In the genomic region with DNA sequence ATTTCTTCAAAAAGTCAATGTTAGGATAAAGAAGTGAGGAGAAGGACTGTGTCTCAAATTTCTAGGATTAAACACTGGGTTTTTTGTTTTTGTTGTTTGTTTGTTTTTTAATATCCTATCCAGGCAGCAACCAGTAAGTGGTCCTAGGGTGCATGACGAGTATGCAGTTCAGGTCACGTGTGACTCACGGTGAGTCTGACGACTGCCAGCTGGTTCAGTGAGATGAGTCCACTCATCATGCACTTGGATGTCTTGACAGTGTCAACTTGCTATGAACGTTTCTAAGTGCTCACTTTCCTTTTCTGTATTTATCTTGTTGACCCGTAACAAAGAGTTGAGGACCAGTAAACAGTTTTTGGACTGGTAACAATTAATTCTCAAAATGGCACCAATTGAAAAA, we compare ENCODE assay signal across 22 cellular contexts. TPM values are rescaled to one million over a fixed set of nuclear protein-coding genes. Genes with fewer than 3 reads are reported as not detected.
DNase-seq lines count a peak whose midpoint lies in the region; ATAC-seq and TF ChIP-seq lines count a peak whose summit lies in the region.
"Had no signal": no experiment of that assay in that cellular context is flagged by ENCODE, and none has a peak within 500 bp of the region (broad histone marks: within the 10 kb centered on the region; RNA-seq: fewer than 3 reads in every experiment).

No MANE protein-coding gene starts in this region.

- CTCF ChIA-PET in IMR-90 (lab: Yijun Ruan, JAX) = no interaction called here

- no peaks in the 10 kb centered on the region for H3K79me1 ChIP-seq in IMR-90 (ENCODE audit: low read depth in 1 of 2, low read length in 2 of 2)

- no peak overlapping the region for H2AK5ac ChIP-seq in IMR-90 (ENCODE audit: low read depth, low read length)

- intact Hi-C loops in IMR-90 (cut with micrococcal nuclease) = no loop called here

- POLR2A ChIA-PET in IMR-90 (lab: Charles Lee; ENCODE audit: unreplicated experiment) = no interaction called here

- H3K9me3 ChIP-seq in IMR-90 (ENCODE audit: control insufficient read depth, insufficient read depth, low read length) = no peaks in the 10 kb centered on the region
- H3K9me3 ChIP-seq: gastrocnemius medialis, upper lobe of right lung had no signal

- H2BK20ac ChIP-seq in IMR-90 (ENCODE audit: low read depth, low read length) = no peak overlapping the region

- no peak overlapping the region for H3K27ac ChIP-seq in IMR-90 (ENCODE audit: insufficient read depth, low read length)
- H3K27ac ChIP-seq: gastrocnemius medialis, upper lobe of right lung, WERI-Rb-1 had no signal

- no peak overlapping the region for H3K14ac ChIP-seq in IMR-90 (replicated peaks; ENCODE audit: low read depth, low read length)

- no TSS peak for BruUV-seq in IMR-90 (replicated peaks; lab: Mats Ljungman, UMichigan)

- DNase-seq in NCI-H345 (lab: John Stamatoyannopoulos, UW) (peak; percentile 0), NCI-H345 treated with DMSO at 0.1 percent for 48 hours (lab: John Stamatoyannopoulos, UW; ENCODE audit: unreplicated experiment) (no peak), IMR-90 (peak; percentile 80), cardiac fibroblast (ENCODE audit: low read depth in 2 of 2) (peak; percentile 22 to 66), myocyte (ENCODE audit: low read depth) (peak; percentile 44), MV-4-11 (lab: John Stamatoyannopoulos, UW) (no peak)
- no peak for DNase-seq in activated T-cell treated with anti-CD3 and anti-CD28 coated beads, Interleukin-2, amount 50 U/mL, for 72 hours
- DNase-seq: activated CD4-positive, alpha-beta memory T cell treated with anti-CD3 and anti-CD28 coated beads, Interleukin-2, amount 10 ng/mL, durations not matched to agents 7 days and 5 days; activated T-cell treated with anti-CD3 and anti-CD28 coated beads, Interleukin-2, amount 50 U/mL, for 4 hours; CD4-positive, CD25-positive, alpha-beta regulatory T cell; central memory CD4-positive, alpha-beta T cell; DND-41; gastrocnemius medialis; NCI-H187 treated with DMSO at 0.1 percent for 48 hours; NCI-H526 treated with DMSO at 0.1 percent for 48 hours; stimulated activated naive CD8-positive, alpha-beta T cell treated with anti-CD3 and anti-CD28 coated beads, Interleukin-15, Interleukin-2, amounts not matched to agents 100 U/mL and 50 U/mL, for 24 hours; upper lobe of right lung; WERI-Rb-1 had no signal

- TF ChIP-seq CTCF in IMR-90 (conservative IDR thresholded peaks at IDR 0.05; ENCODE audit: low read depth, low read length) = no peak
- no peak for TF ChIP-seq CTCF in cardiac fibroblast (IDR thresholded peaks at IDR 0.05; ENCODE audit: low read depth, low read length)

- ATAC-seq in IMR-90 (ENCODE audit: low read depth) (no peak; the same call in 1 of the 2 replicates), HG03196 (IDR thresholded peaks at IDR 0.05; ENCODE audit: unreplicated experiment) (no peak)
- no peak for ATAC-seq in activated T-cell treated with anti-CD3 and anti-CD28 coated beads, Interleukin-2, amount 50 U/mL, for 72 hours (replicated peaks in 1 of 2)
- ATAC-seq: activated T-cell treated with anti-CD3 and anti-CD28 coated beads, Interleukin-2, amount 50 U/mL, for 4 hours; gastrocnemius medialis; natural killer cell treated with Interleukin-12 subunit alpha and Interleukin-12 subunit beta and Interleukin-15 and Interleukin-18, amount 100 ng/mL, for 72 hours; stimulated activated naive CD8-positive, alpha-beta T cell treated with anti-CD3 and anti-CD28 coated beads, Interleukin-15, Interleukin-2, amounts not matched to agents 100 U/mL and 50 U/mL, for 24 hours; upper lobe of right lung had no signal

- H3K27ac Mint-ChIP-seq in activated T-cell treated with anti-CD3 and anti-CD28 coated beads, Interleukin-2, amount 50 U/mL, for 72 hours = no peak overlapping the region
- H3K27ac Mint-ChIP-seq: activated CD4-positive, alpha-beta memory T cell treated with anti-CD3 and anti-CD28 coated beads, Interleukin-2, amount 10 ng/mL, durations not matched to agents 7 days and 5 days; activated naive CD8-positive, alpha-beta T cell; natural killer cell treated with Interleukin-12 subunit alpha and Interleukin-12 subunit beta and Interleukin-15 and Interleukin-18, amount 100 ng/mL, for 72 hours; progenitor cell of endocrine pancreas had no signal

- no peak overlapping the region for H2AK9ac ChIP-seq in IMR-90 (replicated peaks; ENCODE audit: low read depth, low read length, poor library complexity)

- H2AFZ ChIP-seq in IMR-90 (replicated peaks; ENCODE audit: low read length, poor library complexity) = no peak overlapping the region

- 45% methylated on average over 4 of the region's 6 CpGs; no CpG with 5 or more reads in 1 of the 2 experiments for WGBS in IMR-90 (ENCODE audit: extremely low coverage in 2 of 2, insufficient read length in 1 of 2), 2 experiments

- no peaks in the 10 kb centered on the region for H3K36me3 Mint-ChIP-seq in activated T-cell treated with anti-CD3 and anti-CD28 coated beads, Interleukin-2, amount 50 U/mL, for 72 hours (ENCODE audit: insufficient read depth in 2 of 2)

- H3K4me3 Mint-ChIP-seq in activated T-cell treated with anti-CD3 and anti-CD28 coated beads, Interleukin-2, amount 50 U/mL, for 72 hours = no peak overlapping the region
- H3K4me3 Mint-ChIP-seq: activated CD4-positive, alpha-beta memory T cell treated with anti-CD3 and anti-CD28 coated beads, Interleukin-2, amount 10 ng/mL, durations not matched to agents 7 days and 5 days; activated naive CD8-positive, alpha-beta T cell; activated T-cell treated with anti-CD3 and anti-CD28 coated beads, Interleukin-2, amount 50 U/mL, for 4 hours; CD4-positive, CD25-positive, alpha-beta regulatory T cell; natural killer cell treated with Interleukin-12 subunit alpha and Interleukin-12 subunit beta and Interleukin-15 and Interleukin-18, amount 100 ng/mL, for 72 hours had no signal

- no peak overlapping the region for H2BK5ac ChIP-seq in IMR-90 (ENCODE audit: low read depth, low read length, poor library complexity, severe bottlenecking)

- no peaks in the 10 kb centered on the region for H3K27me3 ChIP-seq in IMR-90 (ENCODE audit: control insufficient read depth, insufficient read depth, low read length)
- H3K27me3 ChIP-seq: gastrocnemius medialis, upper lobe of right lung had no signal

- no peak overlapping the region for H3K4me2 ChIP-seq in IMR-90 (ENCODE audit: low read depth, low read length)

- no peak overlapping the region for H3K4ac ChIP-seq in IMR-90 (ENCODE audit: low read depth, low read length)

- no peaks in the 10 kb centered on the region for H3K36me3 ChIP-seq in IMR-90 (ENCODE audit: control insufficient read depth, insufficient read depth, low read length)
- H3K36me3 ChIP-seq: gastrocnemius medialis, upper lobe of right lung, WERI-Rb-1 had no signal

- H4K91ac ChIP-seq in IMR-90 (ENCODE audit: insufficient read depth, low read depth, low read length) = no peak overlapping the region

- H3K23ac ChIP-seq in IMR-90 (ENCODE audit: low read depth, low read length) = no peak overlapping the region

- no peak for TF ChIP-seq POLR2A in IMR-90 (IDR thresholded peaks at IDR 0.05; ENCODE audit: low read depth, low read length)

- no peak overlapping the region for H2BK15ac ChIP-seq in IMR-90 (ENCODE audit: low read depth, low read length)

- dilution Hi-C loops in IMR-90 (cut with HindIII; ENCODE audit: low sequenced_read_pairs, unreplicated experiment) = no loop called here

- no peaks in the 10 kb centered on the region for H3K4me1 Mint-ChIP-seq in activated T-cell treated with anti-CD3 and anti-CD28 coated beads, Interleukin-2, amount 50 U/mL, for 72 hours (ENCODE audit: low read depth)
- H3K4me1 Mint-ChIP-seq: activated CD4-positive, alpha-beta memory T cell treated with anti-CD3 and anti-CD28 coated beads, Interleukin-2, amount 10 ng/mL, durations not matched to agents 7 days and 5 days had no signal

- TF ChIP-seq RAD21 in IMR-90 (IDR thresholded peaks at IDR 0.05; ENCODE audit: low read length) = no peak

- H3K9me1 ChIP-seq in IMR-90 (ENCODE audit: insufficient read depth, low read length) = no peaks in the 10 kb centered on the region; the same call in 1 of the 2 replicates

- H3K56ac ChIP-seq in IMR-90 (ENCODE audit: extremely low read depth, insufficient read depth, low read length) = no peak overlapping the region

- no peak overlapping the region for H2BK120ac ChIP-seq in IMR-90 (ENCODE audit: low read depth, low read length)

- no peaks in the 10 kb centered on the region for H3K27me3 Mint-ChIP-seq in activated T-cell treated with anti-CD3 and anti-CD28 coated beads, Interleukin-2, amount 50 U/mL, for 72 hours (ENCODE audit: low read depth)
- H3K27me3 Mint-ChIP-seq: activated CD4-positive, alpha-beta memory T cell treated with anti-CD3 and anti-CD28 coated beads, Interleukin-2, amount 10 ng/mL, durations not matched to agents 7 days and 5 days; activated naive CD8-positive, alpha-beta T cell; CD4-positive, CD25-positive, alpha-beta regulatory T cell; natural killer cell treated with Interleukin-12 subunit alpha and Interleukin-12 subunit beta and Interleukin-15 and Interleukin-18, amount 100 ng/mL, for 72 hours; progenitor cell of endocrine pancreas had no signal

- in situ Hi-C loops in IMR-90 (cut with MboI; ENCODE audit: low sequenced_read_pairs) = no loop called here

- H3K18ac ChIP-seq in IMR-90 (ENCODE audit: low read depth, low read length) = no peak overlapping the region

- H3K9me3 Mint-ChIP-seq in activated T-cell treated with anti-CD3 and anti-CD28 coated beads, Interleukin-2, amount 50 U/mL, for 72 hours = peaks cover 0 to 4% of the 10 kb centered on the region in 2 donors

- H4K20me1 ChIP-seq in IMR-90 (ENCODE audit: insufficient read depth, low read length) = no peaks in the 10 kb centered on the region

- H3K4me1 ChIP-seq in IMR-90 (ENCODE audit: control insufficient read depth, insufficient read depth, low read length) = no peaks in the 10 kb centered on the region
- H3K4me1 ChIP-seq: gastrocnemius medialis, upper lobe of right lung had no signal

- H3K4me3 ChIP-seq in IMR-90 (ENCODE audit: insufficient read depth, low read depth, low read length) = no peak overlapping the region
- no peak overlapping the region for H3K4me3 ChIP-seq in cardiac fibroblast (replicated peaks in 1 of 2; ENCODE audit: low read depth in 2 of 2, low read length in 2 of 2)
- H3K4me3 ChIP-seq: gastrocnemius medialis, upper lobe of right lung had no signal

- no peak overlapping the region for H4K5ac ChIP-seq in IMR-90 (ENCODE audit: low read depth, low read length)

- H4K8ac ChIP-seq in IMR-90 (ENCODE audit: low read depth in 2 of 2, low read length in 2 of 2) = no peak overlapping the region

- H3K9ac ChIP-seq in IMR-90 (ENCODE audit: low read depth, low read length) = no peak overlapping the region

RNA-seq across cellular contexts. Expression of a gene that starts 32.7 kb away (rescaled TPM):
- 8.1 and 12.2 TPM in 2 replicates for total RNA-seq in IMR-90 (2012; rRNA removed)
- 2.5 and 3.4 TPM in 2 replicates for polyA plus RNA-seq in IMR-90 (2012; rRNA removed)
- 0.85 and 0.93 TPM in 2 replicates for polyA plus RNA-seq in IMR-90 (2012; cell fraction: cytosol; rRNA removed)
- 0.39 and 2.3 TPM in 2 replicates for polyA plus RNA-seq in IMR-90 (2012; cell fraction: nucleus; rRNA removed; ENCODE audit: low replicate concordance)
- total RNA-seq in myocyte = 8.2 and 10.7 TPM in 2 replicates
- polyA plus RNA-seq in myocyte (2012) = 9.0 TPM
- total RNA-seq in activated T-cell treated with anti-CD3 and anti-CD28 coated beads, Interleukin-2, amount 50 U/mL, for 72 hours = 10 to 100 TPM in 1 of 2 donors, 1 to 10 TPM in 1; 8.5 to 11.7 TPM

Comparison
In these comparisons a context has a peak if more than half of its experiments do, and no peak if none do; other contexts are left out.
1. DNase-seq: peak in NCI-H345 (single experiment), IMR-90 (single experiment), cardiac fibroblast (2 of 2) and myocyte (single experiment); none in NCI-H345 treated with DMSO at 0.1 percent for 48 hours (single experiment), MV-4-11 (single experiment) and activated T-cell treated with anti-CD3 and anti-CD28 coated beads, Interleukin-2, amount 50 U/mL, for 72 hours (0 of 2).